ENCODE assay signal across 31 cellular contexts in genomic region chr7:145474287-145474686, GRCh38.
"Had no signal": no experiment of that assay in that cellular context is flagged by ENCODE, and none has a peak within 500 bp of the region (broad histone marks: within the 10 kb centered on the region; RNA-seq: fewer than 3 reads in every experiment).

No MANE protein-coding gene starts in this region.

- H3K27ac ChIP-seq: neural progenitor cell, ovary, parathyroid adenoma, psoas muscle, right lobe of liver, skin epidermis, spleen, suprapubic skin, thoracic aorta, thyroid gland, tibial nerve, upper lobe of left lung, vagina had no signal

- H3K36me3 ChIP-seq: neural progenitor cell, ovary, right lobe of liver, spleen, suprapubic skin, thoracic aorta, thyroid gland, tibial nerve, upper lobe of left lung, vagina had no signal

- H3K27ac Mint-ChIP-seq: natural killer cell; neural progenitor cell; progenitor cell of endocrine pancreas; stimulated activated memory B cell treated with anti-CD40 and anti-IgM and Interleukin-4, amounts not matched to agents 10 μg/mL and 1 μg/mL and 100 μg/mL, for 72 hours had no signal

- ATAC-seq: natural killer cell; psoas muscle; right cardiac atrium; right lobe of liver; stimulated activated memory B cell treated with anti-CD40 and anti-IgM and Interleukin-4, amounts not matched to agents 10 μg/mL and 1 μg/mL and 100 μg/mL, for 72 hours; stimulated activated naive CD8-positive, alpha-beta T cell treated with anti-CD3 and anti-CD28 coated beads, Interleukin-15, amount 100 ng/mL, for 72 hours; stimulated activated naive CD8-positive, alpha-beta T cell treated with anti-CD3 and anti-CD28 coated beads, Interleukin-15, Interleukin-2, amounts not matched to agents 100 U/mL and 50 U/mL, for 24 hours had no signal

- H3K4me3 Mint-ChIP-seq: natural killer cell; nephron; neural progenitor cell; stimulated activated memory B cell treated with anti-CD40 and anti-IgM and Interleukin-4, amounts not matched to agents 10 μg/mL and 1 μg/mL and 100 μg/mL, for 72 hours; stimulated activated naive CD8-positive, alpha-beta T cell treated with anti-CD3 and anti-CD28 coated beads, Interleukin-15, amount 100 ng/mL, for 72 hours had no signal

- H3K9me3 ChIP-seq: ovary, psoas muscle, right lobe of liver, suprapubic skin, thoracic aorta, thyroid gland, tibial nerve, upper lobe of left lung, vagina had no signal

- H3K4me1 Mint-ChIP-seq: natural killer cell; neural progenitor cell; stimulated activated memory B cell treated with anti-CD40 and anti-IgM and Interleukin-4, amounts not matched to agents 10 μg/mL and 1 μg/mL and 100 μg/mL, for 72 hours; stimulated activated naive CD8-positive, alpha-beta T cell treated with anti-CD3 and anti-CD28 coated beads, Interleukin-15, amount 100 ng/mL, for 72 hours had no signal

- H3K9me3 Mint-ChIP-seq: nephron, neural progenitor cell had no signal

- H3K4me1 ChIP-seq: neural progenitor cell, parathyroid adenoma, psoas muscle, right lobe of liver, spleen, suprapubic skin, thyroid gland, tibial nerve, upper lobe of left lung, vagina had no signal

- H3K4me2 ChIP-seq: neural progenitor cell, smooth muscle cell had no signal

- H3K36me3 Mint-ChIP-seq: natural killer cell; neural progenitor cell; stimulated activated memory B cell treated with anti-CD40 and anti-IgM and Interleukin-4, amounts not matched to agents 10 μg/mL and 1 μg/mL and 100 μg/mL, for 72 hours had no signal

- H3K9ac ChIP-seq: neural progenitor cell, parathyroid adenoma had no signal

- H3K27me3 ChIP-seq: neural progenitor cell, ovary, right lobe of liver, spleen, suprapubic skin, thyroid gland, tibial nerve, upper lobe of left lung, vagina had no signal

- H2AFZ ChIP-seq: neural progenitor cell, parathyroid adenoma had no signal

- H3K27me3 Mint-ChIP-seq: progenitor cell of endocrine pancreas; stimulated activated memory B cell treated with anti-CD40 and anti-IgM and Interleukin-4, amounts not matched to agents 10 μg/mL and 1 μg/mL and 100 μg/mL, for 72 hours; stimulated activated naive CD8-positive, alpha-beta T cell treated with anti-CD3 and anti-CD28 coated beads, Interleukin-15, amount 100 ng/mL, for 72 hours had no signal

- DNase-seq: natural killer cell; occipital lobe; ovary; posterior cingulate gyrus; psoas muscle; right cardiac atrium; right lobe of liver; spleen; stimulated activated CD4-positive, alpha-beta T cell treated with anti-CD3 and anti-CD28 coated beads, Interleukin-12 subunit alpha, Interleukin-12 subunit beta, amount 100 ng/mL, for 4 hours; stimulated activated CD4-positive, alpha-beta T cell treated with anti-CD3 and anti-CD28 coated beads, Interleukin-1b, Interleukin-23, amount 100 ng/mL, for 48 hours; stimulated activated CD4-positive, alpha-beta T cell treated with anti-CD3 and anti-CD28 coated beads, Interleukin-4, amount 100 ng/mL, for 1 hour; stimulated activated CD4-positive, alpha-beta T cell treated with anti-CD3 and anti-CD28 coated beads, Interleukin-4, amount 100 ng/mL, for 4 hours; stimulated activated CD8-positive, alpha-beta memory T cell treated with anti-CD3 and anti-CD28 coated beads, Interleukin-4, amount 100 ng/mL, for 48 hours; stimulated activated naive CD4-positive, alpha-beta T cell; stimulated activated naive CD8-positive, alpha-beta T cell treated with anti-CD3 and anti-CD28 coated beads, Interleukin-15, amount 100 ng/mL, for 72 hours; stimulated activated naive CD8-positive, alpha-beta T cell treated with anti-CD3 and anti-CD28 coated beads, Interleukin-15, Interleukin-2, amounts not matched to agents 100 U/mL and 50 U/mL, for 24 hours; substantia nigra; thyroid gland; trophoblast cell; upper lobe of left lung had no signal

- H3K4me3 ChIP-seq: neural progenitor cell, ovary, psoas muscle, right lobe of liver, skin epidermis, smooth muscle cell, spleen, suprapubic skin, thoracic aorta, thyroid gland, tibial nerve, upper lobe of left lung, vagina had no signal

- H3K79me2 ChIP-seq: parathyroid adenoma had no signal
